Comparison of ENCODE assay signal across 22 cellular contexts in the genomic region with DNA sequence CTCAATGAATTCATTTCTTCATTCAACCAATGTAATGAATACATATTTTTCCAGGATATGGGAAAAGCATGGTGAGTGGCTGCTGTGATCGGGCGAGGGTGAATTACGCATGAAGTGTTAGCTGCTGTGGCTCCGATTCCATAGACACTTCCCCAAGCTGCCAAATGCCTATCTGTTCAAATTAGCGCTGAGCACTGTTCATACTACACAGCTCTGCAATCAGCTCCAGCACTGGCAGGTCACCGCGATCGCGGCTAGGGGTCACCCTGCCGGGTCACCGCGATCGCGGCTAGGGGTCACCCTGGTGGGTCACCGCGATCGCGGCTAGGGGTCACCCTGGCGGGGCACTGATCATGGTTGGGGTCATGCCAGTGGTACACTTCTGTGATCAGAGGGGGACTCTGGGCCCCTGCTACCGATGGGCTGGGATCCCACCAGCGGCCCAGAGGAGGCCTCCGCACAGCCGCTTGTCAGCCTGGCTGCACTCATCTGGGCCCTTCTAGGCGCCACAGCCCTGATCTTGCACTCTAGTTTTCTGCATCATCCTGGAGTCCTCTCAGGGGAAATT. TPM values are rescaled to one million over a fixed set of nuclear protein-coding genes. Genes with fewer than 3 reads are reported as not detected.
DNase-seq lines count a peak whose midpoint lies in the region; ATAC-seq and TF ChIP-seq lines count a peak whose summit lies in the region.
"Had no signal": no experiment of that assay in that cellular context is flagged by ENCODE, and none has a peak within 500 bp of the region (broad histone marks: within the 10 kb centered on the region; RNA-seq: fewer than 3 reads in every experiment).

No MANE protein-coding gene starts in this region.

- H3K27ac Mint-ChIP-seq in endodermal cell (no peak overlapping the region), nephron progenitor cell (no peak overlapping the region)
- H3K27ac Mint-ChIP-seq: CD8-positive, alpha-beta T cell had no signal

- DNase-seq in cardiac septum (ENCODE audit: low spot score), result peak; percentile 59
- DNase-seq in left ventricle myocardium superior, result no peak
- DNase-seq in endodermal cell, result no peak
- DNase-seq in nephron progenitor cell, result peak; percentile 3
- DNase-seq in suprapubic skin (ENCODE audit: low spot score in 2 of 2), result peak; percentile 38 to 67
- DNase-seq in DMS79 treated with DMSO at 0.1 percent for 48 hours (lab: John Stamatoyannopoulos, UW), result no peak
- DNase-seq: Calu3; CD8-positive, alpha-beta T cell; GOT3; MV-4-11; NCI-H1417; NCI-H187 treated with DMSO at 0.1 percent for 48 hours; NCI-H2227 treated with DMSO at 0.1 percent for 48 hours; NCI-H510A treated with DMSO at 0.1 percent for 48 hours; NCI-H82; OCI-M1; SHP77 treated with DMSO at 0.1 percent for 48 hours had no signal

- intact Hi-C loops in cardiac septum (cut with DNase I) (no loop called here), left ventricle myocardium superior (cut with micrococcal nuclease) (no loop called here)

- H3K4me1 Mint-ChIP-seq in endodermal cell, result peaks cover 27% of the 10 kb centered on the region
- peaks cover 10% of the 10 kb centered on the region for H3K4me1 Mint-ChIP-seq in nephron progenitor cell

- TF ChIP-seq POLR2A in suprapubic skin (IDR thresholded peaks at IDR 0.05), result no peak
- no peak for TF ChIP-seq POLR2A in GM18505 (IDR thresholded peaks at IDR 0.05; ENCODE audit: borderline replicate concordance, extremely low read depth, insufficient read depth, insufficient read length)

- H3K9ac ChIP-seq in endodermal cell (ENCODE audit: extremely low read depth, low read length, poor library complexity, severe bottlenecking), result no peak overlapping the region
- H3K9ac ChIP-seq: BLaER1, KMS-11 had no signal

- H3K9me3 ChIP-seq in endodermal cell (ENCODE audit: control insufficient read depth, low read length), result no peaks in the 10 kb centered on the region
- no peaks in the 10 kb centered on the region for H3K9me3 ChIP-seq in suprapubic skin
- H3K9me3 ChIP-seq: BLaER1 had no signal

- H3K27me3 Mint-ChIP-seq in endodermal cell (ENCODE audit: insufficient read depth) (peaks cover 47% of the 10 kb centered on the region), nephron progenitor cell (ENCODE audit: low read depth, poor library complexity) (peaks cover 24% of the 10 kb centered on the region)

- H3K4me3 Mint-ChIP-seq in endodermal cell (no peak overlapping the region), nephron progenitor cell (no peak overlapping the region)
- H3K4me3 Mint-ChIP-seq: CD8-positive, alpha-beta T cell had no signal

- H3K27me3 ChIP-seq in endodermal cell (ENCODE audit: control insufficient read depth, insufficient read depth, low read length, poor library complexity, severe bottlenecking) (no peaks in the 10 kb centered on the region), suprapubic skin (no peaks in the 10 kb centered on the region)
- H3K27me3 ChIP-seq: BLaER1 had no signal

- no peak for ATAC-seq in left ventricle myocardium superior
- no peak for ATAC-seq in GM19351 (IDR thresholded peaks at IDR 0.05; ENCODE audit: unreplicated experiment)
- no peak for ATAC-seq in GM18505 (IDR thresholded peaks at IDR 0.05; ENCODE audit: unreplicated experiment)
- ATAC-seq: CD8-positive, alpha-beta T cell; GM12878 had no signal

- H3K27ac ChIP-seq in endodermal cell (ENCODE audit: low read depth, low read length) (peak overlapping the region; percentile 40), suprapubic skin (no peak overlapping the region)
- H3K27ac ChIP-seq: BLaER1, KMS-11 had no signal

- TF ChIP-seq CTCF in endodermal cell (conservative IDR thresholded peaks at IDR 0.05), result no peak
- TF ChIP-seq CTCF in nephron progenitor cell (IDR thresholded peaks at IDR 0.05), result no peak
- no peak for TF ChIP-seq CTCF in suprapubic skin (IDR thresholded peaks at IDR 0.05)

- 94 to 96% methylated on average over 11 to 24 of the region's 24 CpGs for WGBS in endodermal cell (ENCODE audit: insufficient coverage in 1 of 2, insufficient read length in 1 of 2), 2 experiments
- WGBS in suprapubic skin, result 96% methylated on average over 24 of the region's 24 CpGs

- H3K36me3 Mint-ChIP-seq in endodermal cell (ENCODE audit: low read depth) (no peaks in the 10 kb centered on the region), nephron progenitor cell (ENCODE audit: low read depth) (no peaks in the 10 kb centered on the region)
- H3K36me3 Mint-ChIP-seq: CD8-positive, alpha-beta T cell had no signal

- TF ChIP-seq EP300 in suprapubic skin (IDR thresholded peaks at IDR 0.05), result no peak

- H3K4me1 ChIP-seq in endodermal cell (ENCODE audit: control insufficient read depth, insufficient read depth, low read length), result peaks cover 7% of the 10 kb centered on the region
- no peaks in the 10 kb centered on the region for H3K4me1 ChIP-seq in suprapubic skin

- H3K4me3 ChIP-seq in endodermal cell (ENCODE audit: low read length) (no peak overlapping the region), suprapubic skin (no peak overlapping the region)
- H3K4me3 ChIP-seq: BLaER1, GM12878 had no signal

- H3K36me3 ChIP-seq in endodermal cell (ENCODE audit: control insufficient read depth, insufficient read depth, low read length) (no peaks in the 10 kb centered on the region), suprapubic skin (no peaks in the 10 kb centered on the region)
- H3K36me3 ChIP-seq: BLaER1 had no signal

- H3K9me3 Mint-ChIP-seq in endodermal cell (no peaks in the 10 kb centered on the region), nephron progenitor cell (no peaks in the 10 kb centered on the region)
- H3K9me3 Mint-ChIP-seq: CD8-positive, alpha-beta T cell had no signal

RNA-seq across cellular contexts. Expression of gene JAKMIP3, which starts 49.3 kb away (rescaled TPM):
- total RNA-seq in cardiac septum (1.5 TPM), left ventricle myocardium superior (2.0 TPM), endodermal cell (under 1 TPM; 0.95 to 0.99 TPM), suprapubic skin (1 to 10 TPM in 1 of 4 donors, under 1 TPM in 3; 0.15 to 2.4 (median 0.51) TPM)
- 1.0 TPM for polyA plus RNA-seq in endodermal cell (2013, experiment 1 of 2)
- polyA plus RNA-seq in endodermal cell (2013, experiment 2 of 2), result 0.87 TPM
- total RNA-seq: GM12878 had no signal

Comparison
In these comparisons a context has a peak if more than half of its experiments do, and no peak if none do; other contexts are left out.
1. DNase-seq: peak in cardiac septum (single experiment), nephron progenitor cell (single experiment) and suprapubic skin (2 of 2); none in left ventricle myocardium superior (single experiment), endodermal cell (single experiment) and DMS79 treated with DMSO at 0.1 percent for 48 hours (single experiment).